8 cellular contexts compared by ENCODE assay signal in the genomic region with DNA sequence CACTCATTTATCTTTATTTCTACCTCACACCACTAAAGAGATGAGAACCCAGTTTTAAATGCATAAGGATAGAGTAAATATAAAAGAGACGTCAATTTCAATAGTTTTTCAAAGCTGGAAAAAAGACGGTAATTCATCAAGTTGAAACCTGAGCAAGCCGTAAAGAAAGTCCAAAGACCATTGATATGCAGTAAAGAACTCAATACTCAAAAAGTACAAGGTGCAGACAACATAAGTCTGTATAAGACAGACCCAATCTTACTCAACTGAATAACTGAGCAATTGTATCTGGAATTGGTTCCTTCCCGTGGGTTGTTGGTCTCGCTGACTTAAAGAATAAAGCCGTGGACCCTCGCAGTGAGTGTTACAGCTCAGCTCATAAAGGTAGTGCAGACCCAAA.
"Had no signal": no experiment of that assay in that cellular context is flagged by ENCODE, and none has a peak within 500 bp of the region (broad histone marks: within the 10 kb centered on the region; RNA-seq: fewer than 3 reads in every experiment).

No MANE protein-coding gene starts in this region.

- FAIRE-seq: G401.6, GM12878, GM12891, GM12892, GM18507, GM19239 had no signal

- DNase-seq: GDM1, GF-D8 had no signal

- ATAC-seq: GM12878 had no signal

- H3K4me3 ChIP-seq: GM12878 had no signal
